In genomic region chr5:31324832-31325231, GRCh38 we compare ENCODE assay signal across 8 cellular contexts.
"Had no signal": no experiment of that assay in that cellular context is flagged by ENCODE, and none has a peak within 500 bp of the region (broad histone marks: within the 10 kb centered on the region; RNA-seq: fewer than 3 reads in every experiment).

No MANE protein-coding gene starts in this region.

- H2AFZ ChIP-seq: GM23248 had no signal

- H3K9ac ChIP-seq: GM23248 had no signal

- DNase-seq: GM23248, GOT3, H7, HFFc6, KG1 had no signal

- H3K27ac ChIP-seq: GM23248, HL-60 had no signal

- H3K4me3 ChIP-seq: GM23248, HAP-1 had no signal

- H3K9me3 ChIP-seq: HAP-1 had no signal

- ATAC-seq: HCT116 had no signal
